ENCODE assay signal across 22 cellular contexts in genomic region chr1:116461723-116462122, GRCh38.
"Had no signal": no experiment of that assay in that cellular context is flagged by ENCODE, and none has a peak within 500 bp of the region (broad histone marks: within the 10 kb centered on the region; RNA-seq: fewer than 3 reads in every experiment).

No MANE protein-coding gene starts in this region.

- H3K4me1 ChIP-seq: colonic mucosa, esophagus squamous epithelium, foreskin keratinocyte, gastroesophageal sphincter had no signal

- DNase-seq: colonic mucosa; cortex of kidney; dermis blood vessel endothelial cell; dorsolateral prefrontal cortex; effector CD4-positive, alpha-beta T cell; effector CD8-positive, alpha-beta T cell; effector memory CD4-positive, alpha-beta T cell; effector memory CD8-positive, alpha-beta T cell; endodermal cell; erythroblast; esophagus squamous epithelium; foreskin fibroblast; foreskin keratinocyte; foreskin melanocyte; gastrocnemius medialis; glutamatergic neuron; head of caudate nucleus; heart left ventricle; heart right ventricle had no signal

- H3K27ac ChIP-seq: colonic mucosa, coronary artery, dorsolateral prefrontal cortex, epithelial cell of prostate, esophagus squamous epithelium, foreskin keratinocyte, gastrocnemius medialis, gastroesophageal sphincter, heart left ventricle, heart right ventricle had no signal

- H3K36me3 ChIP-seq: colonic mucosa, esophagus squamous epithelium, gastrocnemius medialis, gastroesophageal sphincter, heart left ventricle, heart right ventricle had no signal

- H3K9me3 ChIP-seq: colonic mucosa, esophagus squamous epithelium, gastrocnemius medialis, gastroesophageal sphincter, heart right ventricle had no signal

- H3K27me3 ChIP-seq: colonic mucosa, gastrocnemius medialis, heart left ventricle, heart right ventricle had no signal

- H3K4me3 ChIP-seq: colonic mucosa, coronary artery, dorsolateral prefrontal cortex, esophagus squamous epithelium, gastrocnemius medialis, gastroesophageal sphincter, heart left ventricle, heart right ventricle had no signal
